In the genomic region with DNA sequence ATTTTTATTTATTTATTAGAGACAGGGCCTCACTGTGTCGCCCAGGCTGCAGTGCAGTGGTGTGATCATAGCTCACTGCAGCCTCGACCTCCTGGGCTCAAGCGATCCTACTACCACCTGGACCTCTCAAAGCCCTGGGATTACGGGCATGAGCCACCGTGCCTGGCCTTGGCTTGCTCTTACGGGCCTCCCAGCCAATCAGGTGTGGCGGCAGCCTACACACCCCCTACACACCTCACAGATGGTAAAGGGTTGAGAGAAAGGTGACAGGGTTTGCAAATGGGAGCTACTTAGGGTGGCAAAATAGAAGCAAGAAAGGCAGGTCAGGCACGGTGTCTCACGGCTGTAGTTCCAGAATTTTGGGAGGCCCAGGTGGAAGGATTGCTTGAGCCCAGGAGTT, we compare ENCODE assay signal across 17 cellular contexts. TPM values are rescaled to one million over a fixed set of nuclear protein-coding genes. Genes with fewer than 3 reads are reported as not detected.
DNase-seq lines count a peak whose midpoint lies in the region; ATAC-seq, FAIRE-seq and TF ChIP-seq lines count a peak whose summit lies in the region.
"Had no signal": no experiment of that assay in that cellular context is flagged by ENCODE, and none has a peak within 500 bp of the region (broad histone marks: within the 10 kb centered on the region; RNA-seq: fewer than 3 reads in every experiment).

No MANE protein-coding gene starts in this region.

- H4K20me1 ChIP-seq in HepG2 (ENCODE audit: insufficient read depth, low read length) = no peaks in the 10 kb centered on the region
- H4K20me1 ChIP-seq in OCI-LY7 (ENCODE audit: insufficient read depth, low read length) = no peaks in the 10 kb centered on the region

- H2AFZ ChIP-seq in HepG2 (ENCODE audit: low read length) (no peak overlapping the region), OCI-LY7 (ENCODE audit: low read length) (0 out of 2 replicates have a peak overlapping the region, but pooled peaks have one; percentile 85)

- H3K27ac Mint-ChIP-seq in type B pancreatic cell = no peak overlapping the region

- no peak for TF ChIP-seq RAD21 in HepG2 (CRISPR knock-in tag; IDR thresholded peaks at IDR 0.05)

- TF ChIP-seq EP300 in HepG2 (IDR thresholded peaks at IDR 0.05; ENCODE audit: low read depth in 2 of 2, low read length in 2 of 2) = no peak
- no peak for TF ChIP-seq EP300 in HepG2 (CRISPR knock-in tag; IDR thresholded peaks at IDR 0.05; ENCODE audit: borderline replicate concordance)

- intact Hi-C loops in HepG2 (cut with micrococcal nuclease; ENCODE audit: unreplicated experiment) (no loop called here), right lobe of liver (cut with DNase I) (no loop called here), OCI-LY7 (cut with micrococcal nuclease; ENCODE audit: unreplicated experiment) (no loop called here), lower lobe of right lung (cut with DNase I) (no loop called here), lower leg skin (cut with DNase I; ENCODE audit: low total_unique reads) (no loop called here)

- no peak overlapping the region for H3K4me3 Mint-ChIP-seq in type B pancreatic cell

- no peak overlapping the region for H3K9ac ChIP-seq in HepG2 (ENCODE audit: insufficient read depth, low read depth, low read length)

- H3K4me2 ChIP-seq in HepG2 (ENCODE audit: low read depth, low read length) (peak overlapping the region; percentile 92; the same call in 1 of the 2 replicates), OCI-LY7 (ENCODE audit: low read length) (peak overlapping the region; percentile 81)

- no peak for FAIRE-seq in HepG2 (lab: Jason Lieb, UNC)
- FAIRE-seq: islet of Langerhans had no signal

- H3K9me2 ChIP-seq in OCI-LY7 (ENCODE audit: insufficient read depth, low read length) = no peaks in the 10 kb centered on the region

- TF ChIP-seq POLR2A in HepG2 (IDR thresholded peaks at IDR 0.05; ENCODE audit: insufficient read depth in 1 of 2, low read depth in 2 of 2, low read length in 2 of 2) = no peak
- TF ChIP-seq POLR2A in right lobe of liver (IDR thresholded peaks at IDR 0.05) = no peak
- no peak for TF ChIP-seq POLR2A in lower leg skin (IDR thresholded peaks at IDR 0.05)

- peaks cover 5% of the 10 kb centered on the region for H3K4me1 Mint-ChIP-seq in type B pancreatic cell (ENCODE audit: unreplicated experiment)

- in situ Hi-C loops in HepG2 (cut with HindIII; ENCODE audit: extremely low pct_ligation_motif_present, low pct_unique_long_range_greater_than_20kb) = no loop called here

- POLR2A ChIA-PET in HepG2 (lab: Yijun Ruan, JAX) (interaction anchor here (0.5 to 2.4 kb wide), 9 partner anchors 11 to 193 kb away, joined by 3 to 23 read pairs (median 4); a partner anchor contains a TSS), OCI-LY7 (lab: Charles Lee) (interaction anchor here (0.6 to 1.9 kb wide), 3 partner anchors 8 to 59 kb away, joined by 3 to 10 read pairs (median 3); a partner anchor contains a TSS)

- CTCF ChIA-PET in HepG2 (lab: Yijun Ruan, JAX; ENCODE audit: low intra/inter-chr PET ratio, low total read pairs) = no interaction called here
- CTCF ChIA-PET in OCI-LY7 (lab: Charles Lee; ENCODE audit: unreplicated experiment) = interaction anchor here (0.5 kb wide), 1 partner anchor 106 kb away, joined by 5 read pairs; no protein-coding TSS in a partner anchor

- H3K36me3 ChIP-seq in HepG2 (replicated peaks in 1 of 2; ENCODE audit: control insufficient read depth in 1 of 2, insufficient read depth in 2 of 2, low read length in 2 of 2) (no peaks in the 10 kb centered on the region), right lobe of liver (no peaks in the 10 kb centered on the region), OCI-LY7 (ENCODE audit: insufficient read depth, low read length) (no peaks in the 10 kb centered on the region), lower lobe of right lung (no peaks in the 10 kb centered on the region)
- H3K36me3 ChIP-seq: gastroesophageal sphincter, suprapubic skin had no signal

- H3K27ac ChIP-seq in HepG2 (ENCODE audit: extremely low read length, insufficient read depth, low read length) = no peak overlapping the region
- no peak overlapping the region for H3K27ac ChIP-seq in right lobe of liver
- H3K27ac ChIP-seq in OCI-LY7 (ENCODE audit: low read depth, low read length, poor library complexity, severe bottlenecking) = no peak overlapping the region
- no peak overlapping the region for H3K27ac ChIP-seq in lower lobe of right lung
- H3K27ac ChIP-seq: suprapubic skin had no signal

- H3K4me3 ChIP-seq in HepG2 (replicated peaks in 1 of 3; ENCODE audit: insufficient read depth in 1 of 3, low read depth in 2 of 3, low read length in 3 of 3) (peak overlapping the region in 1 of 3 experiments; percentile 77; a peak in 1 of 6 replicates), right lobe of liver (no peak overlapping the region), OCI-LY7 (ENCODE audit: low read depth, low read length, poor library complexity, severe bottlenecking) (no peak overlapping the region), lower lobe of right lung (peak overlapping the region; percentile 78), lower leg skin (ENCODE audit: low read depth, poor library complexity, severe bottlenecking) (no peak overlapping the region)
- H3K4me3 ChIP-seq: mucosa of descending colon had no signal

- no peak for ATAC-seq in HepG2
- ATAC-seq in right lobe of liver = no peak
- no peak for ATAC-seq in lower lobe of right lung

- H3K4me1 ChIP-seq in HepG2 (ENCODE audit: insufficient read depth, low read length) = peaks cover 24% of the 10 kb centered on the region
- no peaks in the 10 kb centered on the region for H3K4me1 ChIP-seq in right lobe of liver
- H3K4me1 ChIP-seq in OCI-LY7 (ENCODE audit: insufficient read depth, low read length, poor library complexity, severe bottlenecking) = peaks cover 15% of the 10 kb centered on the region
- peaks cover 12% of the 10 kb centered on the region for H3K4me1 ChIP-seq in lower lobe of right lung

- BruUV-seq in HepG2 (replicated peaks; lab: Mats Ljungman, UMichigan) = no TSS peak
- no TSS peak for BruUV-seq in OCI-LY7 (replicated peaks; lab: Mats Ljungman, UMichigan)

- H3K27me3 ChIP-seq in HepG2 (ENCODE audit: control insufficient read depth in 1 of 2, insufficient read depth in 2 of 2, low read length in 2 of 2) (no peaks in the 10 kb centered on the region; a peak in 1 of 5 replicates), right lobe of liver (no peaks in the 10 kb centered on the region), lower lobe of right lung (ENCODE audit: low read depth) (no peaks in the 10 kb centered on the region)
- H3K27me3 ChIP-seq: suprapubic skin had no signal

- H3K9me3 Mint-ChIP-seq in type B pancreatic cell = peaks cover 3% of the 10 kb centered on the region
- H3K9me3 Mint-ChIP-seq: activated CD4-positive, alpha-beta T cell treated with anti-CD3 and anti-CD28 coated beads, Interleukin-2, amount 10 ng/mL, durations not matched to agents 7 days and 5 days; activated T-helper 1 cell treated with anti-CD3 and anti-CD28 coated beads, Interleukin-12 subunit alpha, Interleukin-12 subunit beta, Interleukin-2, Interleukin-4 antibody, amounts not matched to agents 30 ng/mL and 10 ng/mL and 1 ng/mL, durations not matched to agents 14 hours and 24 hours and 36 hours had no signal

- H3K27me3 Mint-ChIP-seq in type B pancreatic cell = peaks cover 4% of the 10 kb centered on the region
- H3K27me3 Mint-ChIP-seq: activated CD4-positive, alpha-beta T cell treated with anti-CD3 and anti-CD28 coated beads, Interleukin-2, amount 10 ng/mL, durations not matched to agents 7 days and 5 days had no signal

- H3K36me3 Mint-ChIP-seq in type B pancreatic cell = no peaks in the 10 kb centered on the region

- 23% methylated on average over 9 of the region's 9 CpGs for WGBS in HepG2 (ENCODE audit: low lambda C conversion rate)
- 63% methylated on average over 6 of the region's 9 CpGs for WGBS in right lobe of liver (ENCODE audit: insufficient coverage, low coverage, low lambda C conversion rate, missing lambda C conversion rate)
- WGBS in lower leg skin, 2 donors = 53 to 62% methylated on average over 9 of the region's 9 CpGs

- no peak for TF ChIP-seq CTCF in HepG2 (CRISPR knock-in tag; IDR thresholded peaks at IDR 0.05)
- no peak for TF ChIP-seq CTCF in right lobe of liver (IDR thresholded peaks at IDR 0.05)
- no peak for TF ChIP-seq CTCF in OCI-LY7 (conservative IDR thresholded peaks at IDR 0.05; ENCODE audit: low read length)
- TF ChIP-seq CTCF in lower lobe of right lung (IDR thresholded peaks at IDR 0.05) = no peak
- TF ChIP-seq CTCF in lower leg skin (IDR thresholded peaks at IDR 0.05) = no peak
- no peak for TF ChIP-seq CTCF in type B pancreatic cell (conservative IDR thresholded peaks at IDR 0.05)

- DNase-seq in HepG2 (ENCODE audit: low spot score) (no peak), right lobe of liver (no peak), OCI-LY7 (ENCODE audit: low spot score) (no peak), lower lobe of right lung (no peak), NCI-H2081 treated with DMSO at 0.1 percent for 48 hours (lab: John Stamatoyannopoulos, UW) (no peak), lower leg skin (ENCODE audit: low spot score in 2 of 2) (no peak), type B pancreatic cell (ENCODE audit: extremely low spot score, unreplicated experiment) (no peak)
- DNase-seq: activated CD4-positive, alpha-beta T cell treated with anti-CD3 and anti-CD28 coated beads, Interleukin-2, amount 10 ng/mL, durations not matched to agents 7 days and 5 days; mucosa of descending colon had no signal

- H3K79me2 ChIP-seq in HepG2 (ENCODE audit: insufficient read depth, low read length) (no peaks in the 10 kb centered on the region), OCI-LY7 (ENCODE audit: insufficient read depth, low read depth, low read length) (no peaks in the 10 kb centered on the region)

- H3K9me3 ChIP-seq in HepG2 (ENCODE audit: low read length) (no peaks in the 10 kb centered on the region), right lobe of liver (no peaks in the 10 kb centered on the region), OCI-LY7 (ENCODE audit: low read length) (no peaks in the 10 kb centered on the region), lower lobe of right lung (no peaks in the 10 kb centered on the region)
- H3K9me3 ChIP-seq: gastroesophageal sphincter, mucosa of descending colon, suprapubic skin had no signal

RNA-seq across cellular contexts. Expression of a gene that starts 1.0 kb away (rescaled TPM):
- total RNA-seq in HepG2 (2016; rRNA removed; fragmentation: Illumina TruSeq; extraction: Trizol) (not detected in 2 replicates), right lobe of liver (under 1 TPM in 1 of 6 experiments, not detected in 5; 0.15 TPM), OCI-LY7 (2022) (not detected in 2 replicates), lower lobe of right lung (0.21 TPM), lower leg skin (not detected), type B pancreatic cell (ENCODE audit: low replicate concordance) (not detected in 2 replicates)
- total RNA-seq in HepG2 (2016; cell fraction: cytosol; rRNA removed; fragmentation: Illumina TruSeq; extraction: Trizol; ENCODE audit: low read depth) = not detected in 2 replicates
- not detected in 2 replicates for total RNA-seq in HepG2 (2016; cell fraction: insoluble cytoplasmic fraction; rRNA removed; fragmentation: Illumina TruSeq; extraction: Trizol)
- not detected in 2 replicates for total RNA-seq in HepG2 (2016; cell fraction: membrane; rRNA removed; fragmentation: Illumina TruSeq; extraction: Trizol)
- total RNA-seq in HepG2 (2016; cell fraction: nucleus; rRNA removed; fragmentation: Illumina TruSeq; extraction: Trizol) = not detected in 2 replicates
- not detected in 2 replicates for polyA plus RNA-seq in HepG2 (2011; rRNA removed)
- not detected in 2 replicates for polyA plus RNA-seq in HepG2 (2011; cell fraction: cytosol; rRNA removed)
- polyA plus RNA-seq in HepG2 (2011; cell fraction: nucleus; rRNA removed) = not detected in 2 replicates
- polyA plus RNA-seq in HepG2 (2012) = 0.50 TPM in 1 of 2 replicates, not detected in the other
- polyA plus RNA-seq in HepG2 (2016; cell fraction: cytosol; fragmentation: Illumina TruSeq; extraction: Trizol; ENCODE audit: low read depth) = not detected in 2 replicates
- not detected in 2 replicates for polyA plus RNA-seq in HepG2 (2016; cell fraction: insoluble cytoplasmic fraction; fragmentation: Illumina TruSeq; extraction: Trizol; ENCODE audit: low read depth)
- polyA plus RNA-seq in HepG2 (2016; cell fraction: membrane; fragmentation: Illumina TruSeq; extraction: Trizol; ENCODE audit: low read depth) = not detected in 2 replicates
- not detected in 2 replicates for polyA plus RNA-seq in HepG2 (2016; cell fraction: nucleus; fragmentation: Illumina TruSeq; extraction: Trizol; ENCODE audit: insufficient read depth, low read depth)
- not detected in 2 replicates for polyA minus RNA-seq in HepG2 (2011; rRNA and poly(A)+ RNA removed; ENCODE audit: low replicate concordance)
- polyA minus RNA-seq in HepG2 (2011; cell fraction: cytosol; rRNA and poly(A)+ RNA removed) = not detected in 2 replicates
- not detected in 2 replicates for polyA minus RNA-seq in HepG2 (2011; cell fraction: nucleus; rRNA and poly(A)+ RNA removed)
- not detected in 2 replicates for total RNA-seq in OCI-LY7 (2014; rRNA removed; shearing (Covaris generic))
- total RNA-seq: endothelial cell of umbilical vein, HT-29, progenitor cell of endocrine pancreas, suprapubic skin had no signal
- polyA plus RNA-seq: BJ, endothelial cell of umbilical vein had no signal

RNA-seq across cellular contexts. Expression of a gene that starts 14.5 kb away (rescaled TPM):
- total RNA-seq in HepG2 (2016; rRNA removed; fragmentation: Illumina TruSeq; extraction: Trizol) (6.2 TPM in 2 replicates), right lobe of liver (10 to 100 TPM; 10.5 to 23.1 (median 15.0) TPM), OCI-LY7 (2022) (56.2 and 57.2 TPM in 2 replicates), lower lobe of right lung (37.2 TPM), lower leg skin (10 to 100 TPM; 33.1 to 74.7 (median 42.0) TPM), type B pancreatic cell (ENCODE audit: low replicate concordance) (52.3 and 55.4 TPM in 2 replicates)
- total RNA-seq in HepG2 (2016; cell fraction: cytosol; rRNA removed; fragmentation: Illumina TruSeq; extraction: Trizol; ENCODE audit: low read depth) = 2.6 TPM in 2 replicates
- total RNA-seq in HepG2 (2016; cell fraction: insoluble cytoplasmic fraction; rRNA removed; fragmentation: Illumina TruSeq; extraction: Trizol) = 4.4 and 5.3 TPM in 2 replicates
- total RNA-seq in HepG2 (2016; cell fraction: membrane; rRNA removed; fragmentation: Illumina TruSeq; extraction: Trizol) = 3.8 and 4.1 TPM in 2 replicates
- 14.7 and 15.4 TPM in 2 replicates for total RNA-seq in HepG2 (2016; cell fraction: nucleus; rRNA removed; fragmentation: Illumina TruSeq; extraction: Trizol)
- polyA plus RNA-seq in HepG2 (2011; rRNA removed) = 16.9 and 19.2 TPM in 2 replicates
- 9.3 and 10.9 TPM in 2 replicates for polyA plus RNA-seq in HepG2 (2011; cell fraction: cytosol; rRNA removed)
- 113 and 130 TPM in 2 replicates for polyA plus RNA-seq in HepG2 (2011; cell fraction: nucleus; rRNA removed)
- 20.4 and 30.9 TPM in 2 replicates for polyA plus RNA-seq in HepG2 (2012)
- 2.5 and 3.0 TPM in 2 replicates for polyA plus RNA-seq in HepG2 (2016; cell fraction: cytosol; fragmentation: Illumina TruSeq; extraction: Trizol; ENCODE audit: low read depth)
- polyA plus RNA-seq in HepG2 (2016; cell fraction: insoluble cytoplasmic fraction; fragmentation: Illumina TruSeq; extraction: Trizol; ENCODE audit: low read depth) = 10.8 and 11.6 TPM in 2 replicates
- 5.5 and 6.5 TPM in 2 replicates for polyA plus RNA-seq in HepG2 (2016; cell fraction: membrane; fragmentation: Illumina TruSeq; extraction: Trizol; ENCODE audit: low read depth)
- 69.3 and 89.2 TPM in 2 replicates for polyA plus RNA-seq in HepG2 (2016; cell fraction: nucleus; fragmentation: Illumina TruSeq; extraction: Trizol; ENCODE audit: insufficient read depth, low read depth)
- polyA minus RNA-seq in HepG2 (2011; rRNA and poly(A)+ RNA removed; ENCODE audit: low replicate concordance) = 11.1 and 11.4 TPM in 2 replicates
- polyA minus RNA-seq in HepG2 (2011; cell fraction: cytosol; rRNA and poly(A)+ RNA removed) = 4.3 and 4.4 TPM in 2 replicates
- 13.3 and 13.6 TPM in 2 replicates for polyA minus RNA-seq in HepG2 (2011; cell fraction: nucleus; rRNA and poly(A)+ RNA removed)
- 18.0 and 25.2 TPM in 2 replicates for total RNA-seq in OCI-LY7 (2014; rRNA removed; shearing (Covaris generic))

RNA-seq across cellular contexts. Expression of a gene that starts 37.0 kb away (rescaled TPM):
- total RNA-seq in HepG2 (2016; rRNA removed; fragmentation: Illumina TruSeq; extraction: Trizol) (not detected in 2 replicates), right lobe of liver (under 1 TPM in 1 of 6 experiments, not detected in 5; 0.27 TPM), OCI-LY7 (2022) (not detected in 2 replicates), lower lobe of right lung (not detected), lower leg skin (10 to 100 TPM in 2 of 4 donors, 1 to 10 TPM in 2; 5.1 to 45.2 (median 16.5) TPM), type B pancreatic cell (ENCODE audit: low replicate concordance) (4.4 and 5.1 TPM in 2 replicates)
- total RNA-seq in HepG2 (2016; cell fraction: cytosol; rRNA removed; fragmentation: Illumina TruSeq; extraction: Trizol; ENCODE audit: low read depth) = not detected in 2 replicates
- total RNA-seq in HepG2 (2016; cell fraction: insoluble cytoplasmic fraction; rRNA removed; fragmentation: Illumina TruSeq; extraction: Trizol) = not detected in 2 replicates
- not detected in 2 replicates for total RNA-seq in HepG2 (2016; cell fraction: membrane; rRNA removed; fragmentation: Illumina TruSeq; extraction: Trizol)
- total RNA-seq in HepG2 (2016; cell fraction: nucleus; rRNA removed; fragmentation: Illumina TruSeq; extraction: Trizol) = not detected in 2 replicates
- polyA plus RNA-seq in HepG2 (2011; rRNA removed) = 2.5 and 2.9 TPM in 2 replicates
- polyA plus RNA-seq in HepG2 (2011; cell fraction: cytosol; rRNA removed) = 2.3 and 3.1 TPM in 2 replicates
- 1.7 and 1.8 TPM in 2 replicates for polyA plus RNA-seq in HepG2 (2011; cell fraction: nucleus; rRNA removed)
- polyA plus RNA-seq in HepG2 (2012) = 0.93 and 1.7 TPM in 2 replicates
- 0.17 TPM in 1 of 2 replicates, not detected in the other for polyA plus RNA-seq in HepG2 (2016; cell fraction: cytosol; fragmentation: Illumina TruSeq; extraction: Trizol; ENCODE audit: low read depth)
- 0.20 TPM in 1 of 2 replicates, not detected in the other for polyA plus RNA-seq in HepG2 (2016; cell fraction: insoluble cytoplasmic fraction; fragmentation: Illumina TruSeq; extraction: Trizol; ENCODE audit: low read depth)
- 0.14 TPM in 1 of 2 replicates, not detected in the other for polyA plus RNA-seq in HepG2 (2016; cell fraction: membrane; fragmentation: Illumina TruSeq; extraction: Trizol; ENCODE audit: low read depth)
- not detected in 2 replicates for polyA plus RNA-seq in HepG2 (2016; cell fraction: nucleus; fragmentation: Illumina TruSeq; extraction: Trizol; ENCODE audit: insufficient read depth, low read depth)
- polyA minus RNA-seq in HepG2 (2011; rRNA and poly(A)+ RNA removed; ENCODE audit: low replicate concordance) = 0.30 and 1.3 TPM in 2 replicates
- 0.88 and 0.89 TPM in 2 replicates for polyA minus RNA-seq in HepG2 (2011; cell fraction: cytosol; rRNA and poly(A)+ RNA removed)
- 0.39 TPM in 1 of 2 replicates, not detected in the other for polyA minus RNA-seq in HepG2 (2011; cell fraction: nucleus; rRNA and poly(A)+ RNA removed)
- not detected in 2 replicates for total RNA-seq in OCI-LY7 (2014; rRNA removed; shearing (Covaris generic))
- total RNA-seq: endothelial cell of umbilical vein, gastroesophageal sphincter, HT-29, mucosa of descending colon, progenitor cell of endocrine pancreas had no signal
- polyA plus RNA-seq: endothelial cell of umbilical vein had no signal

RNA-seq across cellular contexts. Expression of a gene that starts 38.9 kb away (rescaled TPM):
- 3.4 and 5.4 TPM in 2 replicates for total RNA-seq in HepG2 (2016; rRNA removed; fragmentation: Illumina TruSeq; extraction: Trizol)
- total RNA-seq in HepG2 (2016; cell fraction: cytosol; rRNA removed; fragmentation: Illumina TruSeq; extraction: Trizol; ENCODE audit: low read depth) = 9.3 and 12.1 TPM in 2 replicates
- total RNA-seq in HepG2 (2016; cell fraction: insoluble cytoplasmic fraction; rRNA removed; fragmentation: Illumina TruSeq; extraction: Trizol) = 3.8 and 6.5 TPM in 2 replicates
- total RNA-seq in HepG2 (2016; cell fraction: membrane; rRNA removed; fragmentation: Illumina TruSeq; extraction: Trizol) = 11.9 and 15.5 TPM in 2 replicates
- 2.7 and 3.9 TPM in 2 replicates for total RNA-seq in HepG2 (2016; cell fraction: nucleus; rRNA removed; fragmentation: Illumina TruSeq; extraction: Trizol)
- polyA plus RNA-seq in HepG2 (2011; rRNA removed) = 7.4 and 8.9 TPM in 2 replicates
- 6.5 and 8.4 TPM in 2 replicates for polyA plus RNA-seq in HepG2 (2011; cell fraction: cytosol; rRNA removed)
- 22.4 and 23.0 TPM in 2 replicates for polyA plus RNA-seq in HepG2 (2011; cell fraction: nucleus; rRNA removed)
- polyA plus RNA-seq in HepG2 (2012) = 2.8 and 4.2 TPM in 2 replicates
- polyA plus RNA-seq in HepG2 (2016; cell fraction: cytosol; fragmentation: Illumina TruSeq; extraction: Trizol; ENCODE audit: low read depth) = 22.3 and 24.5 TPM in 2 replicates
- 6.5 and 10.6 TPM in 2 replicates for polyA plus RNA-seq in HepG2 (2016; cell fraction: insoluble cytoplasmic fraction; fragmentation: Illumina TruSeq; extraction: Trizol; ENCODE audit: low read depth)
- polyA plus RNA-seq in HepG2 (2016; cell fraction: membrane; fragmentation: Illumina TruSeq; extraction: Trizol; ENCODE audit: low read depth) = 24.0 and 25.4 TPM in 2 replicates
- 11.7 and 17.1 TPM in 2 replicates for polyA plus RNA-seq in HepG2 (2016; cell fraction: nucleus; fragmentation: Illumina TruSeq; extraction: Trizol; ENCODE audit: insufficient read depth, low read depth)
- 4.9 and 7.7 TPM in 2 replicates for polyA minus RNA-seq in HepG2 (2011; rRNA and poly(A)+ RNA removed; ENCODE audit: low replicate concordance)
- polyA minus RNA-seq in HepG2 (2011; cell fraction: cytosol; rRNA and poly(A)+ RNA removed) = 1.3 and 3.7 TPM in 2 replicates
- 2.8 and 3.2 TPM in 2 replicates for polyA minus RNA-seq in HepG2 (2011; cell fraction: nucleus; rRNA and poly(A)+ RNA removed)
- 10 to 100 TPM; 16.3 to 58.9 (median 29.3) TPM for total RNA-seq in right lobe of liver
- 8.5 and 11.4 TPM in 2 replicates for total RNA-seq in OCI-LY7 (2014; rRNA removed; shearing (Covaris generic))
- 18.3 and 21.5 TPM in 2 replicates for total RNA-seq in OCI-LY7 (2022)
- total RNA-seq in lower lobe of right lung = 17.1 TPM
- total RNA-seq in lower leg skin = 10 to 100 TPM in 1 of 4 donors, 1 to 10 TPM in 3; 1.4 to 11.3 (median 5.1) TPM
- total RNA-seq in type B pancreatic cell (ENCODE audit: low replicate concordance) = 1.5 and 3.8 TPM in 2 replicates

RNA-seq across cellular contexts. Expression of a gene that starts 41.9 kb away (rescaled TPM):
- total RNA-seq in HepG2 (2016; rRNA removed; fragmentation: Illumina TruSeq; extraction: Trizol) (4.7 and 7.9 TPM in 2 replicates), right lobe of liver (10 to 100 TPM; 11.3 to 19.9 (median 17.5) TPM), OCI-LY7 (2022) (35.2 and 37.5 TPM in 2 replicates), lower lobe of right lung (20.3 TPM), lower leg skin (10 to 100 TPM; 12.6 to 20.0 (median 18.5) TPM), type B pancreatic cell (ENCODE audit: low replicate concordance) (22.2 and 25.4 TPM in 2 replicates)
- 2.5 and 3.0 TPM in 2 replicates for total RNA-seq in HepG2 (2016; cell fraction: cytosol; rRNA removed; fragmentation: Illumina TruSeq; extraction: Trizol; ENCODE audit: low read depth)
- total RNA-seq in HepG2 (2016; cell fraction: insoluble cytoplasmic fraction; rRNA removed; fragmentation: Illumina TruSeq; extraction: Trizol) = 3.4 and 7.8 TPM in 2 replicates
- total RNA-seq in HepG2 (2016; cell fraction: membrane; rRNA removed; fragmentation: Illumina TruSeq; extraction: Trizol) = 4.2 and 5.2 TPM in 2 replicates
- total RNA-seq in HepG2 (2016; cell fraction: nucleus; rRNA removed; fragmentation: Illumina TruSeq; extraction: Trizol) = 8.5 and 9.9 TPM in 2 replicates
- polyA plus RNA-seq in HepG2 (2011; rRNA removed) = 14.2 and 15.4 TPM in 2 replicates
- polyA plus RNA-seq in HepG2 (2011; cell fraction: cytosol; rRNA removed) = 6.5 and 9.4 TPM in 2 replicates
- 90.7 and 113 TPM in 2 replicates for polyA plus RNA-seq in HepG2 (2011; cell fraction: nucleus; rRNA removed)
- 8.2 and 8.6 TPM in 2 replicates for polyA plus RNA-seq in HepG2 (2012)
- 3.5 and 5.0 TPM in 2 replicates for polyA plus RNA-seq in HepG2 (2016; cell fraction: cytosol; fragmentation: Illumina TruSeq; extraction: Trizol; ENCODE audit: low read depth)
- polyA plus RNA-seq in HepG2 (2016; cell fraction: insoluble cytoplasmic fraction; fragmentation: Illumina TruSeq; extraction: Trizol; ENCODE audit: low read depth) = 4.8 and 6.9 TPM in 2 replicates
- 5.2 and 5.8 TPM in 2 replicates for polyA plus RNA-seq in HepG2 (2016; cell fraction: membrane; fragmentation: Illumina TruSeq; extraction: Trizol; ENCODE audit: low read depth)
- 36.4 and 41.6 TPM in 2 replicates for polyA plus RNA-seq in HepG2 (2016; cell fraction: nucleus; fragmentation: Illumina TruSeq; extraction: Trizol; ENCODE audit: insufficient read depth, low read depth)
- 9.3 and 10.1 TPM in 2 replicates for polyA minus RNA-seq in HepG2 (2011; rRNA and poly(A)+ RNA removed; ENCODE audit: low replicate concordance)
- polyA minus RNA-seq in HepG2 (2011; cell fraction: cytosol; rRNA and poly(A)+ RNA removed) = 1.6 and 1.9 TPM in 2 replicates
- 17.0 and 19.3 TPM in 2 replicates for polyA minus RNA-seq in HepG2 (2011; cell fraction: nucleus; rRNA and poly(A)+ RNA removed)
- 16.1 and 33.6 TPM in 2 replicates for total RNA-seq in OCI-LY7 (2014; rRNA removed; shearing (Covaris generic))
